ENCODE assay signal across 9 cellular contexts in the genomic region with DNA sequence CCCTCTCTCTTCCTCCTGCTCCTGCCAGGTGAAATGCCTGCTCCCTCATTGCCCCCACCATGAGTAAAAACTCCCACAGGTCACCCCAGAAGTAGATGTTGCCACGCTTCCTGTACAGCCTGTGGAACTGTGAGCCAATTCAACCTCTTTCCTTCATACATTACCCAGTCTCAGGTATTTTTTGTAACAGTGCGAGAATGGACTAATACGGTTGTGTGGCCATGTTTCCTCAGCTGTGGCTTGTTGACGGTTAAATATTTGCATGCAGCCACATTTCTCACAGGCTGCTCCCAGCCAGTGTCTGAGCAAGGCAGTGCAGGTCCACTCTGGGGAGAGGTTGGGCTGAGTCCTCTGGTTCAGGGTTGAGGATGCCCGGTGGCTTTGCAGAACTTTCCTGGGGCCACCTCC. TPM values are rescaled to one million over a fixed set of nuclear protein-coding genes. Genes with fewer than 3 reads are reported as not detected.
DNase-seq lines count a peak whose midpoint lies in the region; ATAC-seq and TF ChIP-seq lines count a peak whose summit lies in the region.
"Had no signal": no experiment of that assay in that cellular context is flagged by ENCODE, and none has a peak within 500 bp of the region (broad histone marks: within the 10 kb centered on the region; RNA-seq: fewer than 3 reads in every experiment).

No MANE protein-coding gene starts in this region.

- ATAC-seq in GM19351 (IDR thresholded peaks at IDR 0.05; ENCODE audit: unreplicated experiment) (peak; percentile 79), HG02798 (IDR thresholded peaks at IDR 0.05; ENCODE audit: poor library complexity, unreplicated experiment) (peak; percentile 85), HG03521 (IDR thresholded peaks at IDR 0.05; ENCODE audit: unreplicated experiment) (peak; percentile 78), esophagus mucosa (no peak)

- CTCF ChIA-PET in GM10248 (lab: Yijun Ruan, JAX), result interaction anchor here (7.0 kb wide), 1 partner anchor 544 kb away, joined by 56 read pairs; no protein-coding TSS in a partner anchor

- POLR2A ChIA-PET in GM10248 (lab: Yijun Ruan, JAX), result no interaction called here

- DNase-seq in GM10248 (ENCODE audit: extremely low spot score), result peak; percentile 68
- DNase-seq in Ammon's horn (ENCODE audit: low spot score), result no peak
- no peak for DNase-seq in SHP77 (lab: John Stamatoyannopoulos, UW)
- no peak for DNase-seq in NCI-H446 (lab: John Stamatoyannopoulos, UW)
- DNase-seq: NCI-H345 had no signal

- TF ChIP-seq CTCF in GM10248 (IDR thresholded peaks at IDR 0.05; ENCODE audit: control extremely low read depth, extremely low read depth, low read depth, missing control alignments), result no peak

RNA-seq across cellular contexts. Expression of gene COPS8, which starts 27.8 kb away (rescaled TPM):
- 22.7 TPM for total RNA-seq in esophagus mucosa
